In the genomic region with DNA sequence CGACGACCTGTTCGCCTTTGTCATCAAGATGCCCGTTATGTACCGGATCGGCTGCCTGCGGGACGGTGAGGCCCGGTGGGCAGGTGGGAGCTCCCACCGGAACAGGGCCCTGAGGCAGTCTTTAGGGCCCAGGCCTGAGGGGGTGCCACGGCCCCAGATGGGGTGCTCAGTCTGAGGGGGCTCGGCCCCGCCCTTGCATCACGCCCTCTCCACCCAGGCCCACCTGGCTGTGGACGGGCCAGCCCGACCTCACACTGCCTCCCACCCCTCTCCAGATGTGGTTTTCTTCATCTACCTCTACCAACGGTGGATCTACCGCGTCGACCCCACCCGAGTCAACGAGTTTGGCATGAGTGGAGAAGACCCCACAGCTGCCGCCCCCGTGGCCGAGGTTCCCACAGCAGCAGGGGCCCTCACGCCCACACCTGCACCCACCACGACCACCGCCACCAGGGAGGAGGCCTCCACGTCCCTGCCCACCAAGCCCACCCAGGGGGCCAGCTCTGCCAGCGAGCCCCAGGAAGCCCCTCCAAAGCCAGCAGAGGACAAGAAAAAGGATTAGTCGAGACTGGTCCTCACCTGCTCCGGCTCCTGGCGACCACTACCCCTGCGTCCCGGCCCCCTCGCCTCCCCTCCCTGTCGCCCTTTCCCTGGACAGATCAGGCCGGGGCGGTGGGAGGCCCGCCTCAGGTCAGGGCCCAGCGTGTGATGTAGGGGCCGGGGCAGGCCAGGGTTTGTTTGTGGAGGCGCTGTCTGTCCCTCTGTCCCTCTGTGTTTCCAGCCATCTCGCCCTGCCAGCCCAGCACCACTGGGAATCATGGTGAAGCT, we compare ENCODE assay signal across 1 cellular context.
TF ChIP-seq lines count a peak whose summit lies in the region.

No MANE protein-coding gene starts in this region.

TF ChIP-seq in K562, 482 proteins besides CTCF, POLR2A, EP300 and RAD21:
- TF ChIP-seq ZNF668 (CRISPR knock-in tag; IDR thresholded peaks at IDR 0.05), result no peak
- TF ChIP-seq CEBPG (CRISPR knock-in tag; IDR thresholded peaks at IDR 0.05), result no peak
- no peak for TF ChIP-seq CEBPG (tag; conservative IDR thresholded peaks at IDR 0.05 in 1 of 2, IDR thresholded peaks at IDR 0.05 in 1 of 2)
- TF ChIP-seq POLR2G (IDR thresholded peaks at IDR 0.05; ENCODE audit: low read depth, low read length), result 0 out of 2 replicates have a peak, but pooled peaks have one; percentile 49
